3 cellular contexts compared by ENCODE assay signal in genomic region chr11:114771172-114771571, GRCh38.
"Had no signal": no experiment of that assay in that cellular context is flagged by ENCODE, and none has a peak within 500 bp of the region (broad histone marks: within the 10 kb centered on the region; RNA-seq: fewer than 3 reads in every experiment).

No MANE protein-coding gene starts in this region.

- H3K4me3 ChIP-seq: GM12878 had no signal

- DNase-seq: GDM1, GF-D8 had no signal
